Comparison of ENCODE assay signal across 8 cellular contexts in the genomic region with DNA sequence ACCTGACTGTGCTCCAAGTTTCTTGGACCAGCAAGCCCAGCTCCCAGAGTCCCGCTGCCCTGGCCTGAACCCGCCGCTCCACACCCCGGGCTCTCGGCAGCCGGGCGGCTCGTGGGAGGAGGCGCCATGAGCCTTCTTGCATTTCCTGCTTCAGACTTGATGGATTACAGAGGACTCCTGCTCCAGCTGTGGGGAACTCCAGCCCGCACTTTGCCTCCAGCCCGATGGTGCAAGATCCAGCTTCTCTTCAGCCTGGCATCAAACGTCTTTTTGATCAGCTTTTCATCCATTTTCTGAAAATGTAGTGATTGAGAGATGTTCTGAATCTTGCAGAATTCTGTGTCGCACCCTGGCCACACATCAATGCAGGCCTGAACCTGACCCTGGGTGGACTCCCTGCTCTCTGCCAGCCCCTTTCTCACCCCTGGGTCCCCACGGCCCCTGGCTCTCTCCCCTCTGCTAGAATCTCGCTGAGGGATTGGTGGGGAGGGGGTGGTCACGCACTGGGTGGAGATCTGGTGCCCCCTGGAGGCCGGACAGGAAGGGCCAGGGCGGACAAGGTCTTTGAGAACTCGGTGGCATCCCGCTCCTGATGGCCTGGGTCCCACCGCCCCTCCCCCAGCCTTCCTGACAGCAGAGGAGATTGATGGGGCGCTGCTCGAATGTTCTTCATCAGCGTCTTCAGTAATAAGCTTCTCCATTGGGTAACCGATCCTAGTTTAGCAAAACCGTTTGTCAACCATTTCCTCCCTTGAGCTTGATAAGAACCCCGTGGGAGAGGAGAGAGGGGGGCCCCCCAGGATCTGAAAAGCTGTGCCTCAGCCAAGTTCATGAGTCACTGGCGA. TPM values are rescaled to one million over a fixed set of nuclear protein-coding genes. Genes with fewer than 3 reads are reported as not detected.
DNase-seq lines count a peak whose midpoint lies in the region; ATAC-seq and TF ChIP-seq lines count a peak whose summit lies in the region.

No MANE protein-coding gene starts in this region.

- peak overlapping the region; percentile 86 for H3K4me3 ChIP-seq in DOHH2 (ENCODE audit: low read length)

- no peaks in the 10 kb centered on the region for H3K9me3 ChIP-seq in DOHH2 (ENCODE audit: control insufficient read depth, insufficient read depth, low read length)

- peak overlapping the region; percentile 73 for H3K4me3 Mint-ChIP-seq in activated naive CD4-positive, alpha-beta T cell treated with anti-CD3 and anti-CD28 coated beads, Interleukin-2, amount 50 U/mL, for 24 hours

- no peaks in the 10 kb centered on the region for H4K20me1 ChIP-seq in DOHH2 (ENCODE audit: control insufficient read depth, insufficient read depth, low read depth, low read length)

- H3K27me3 Mint-ChIP-seq in activated naive CD4-positive, alpha-beta T cell treated with anti-CD3 and anti-CD28 coated beads, Interleukin-2, amount 50 U/mL, for 24 hours: no peaks in the 10 kb centered on the region

- H3K36me3 ChIP-seq in DOHH2 (ENCODE audit: control insufficient read depth, low read length): peaks cover 4% of the 10 kb centered on the region; the same call in 1 of the 2 replicates

- H3K4me1 Mint-ChIP-seq in activated naive CD4-positive, alpha-beta T cell treated with anti-CD3 and anti-CD28 coated beads, Interleukin-2, amount 50 U/mL, for 24 hours: peaks cover 27% of the 10 kb centered on the region

- peak overlapping the region; percentile 100 for H3K4me2 ChIP-seq in DOHH2 (ENCODE audit: low read length)

- peak overlapping the region; percentile 83 for H3K27ac ChIP-seq in DOHH2 (ENCODE audit: low read depth, low read length)

- H3K4me1 ChIP-seq in DOHH2 (ENCODE audit: control insufficient read depth, low read length): peaks cover 66% of the 10 kb centered on the region

- H3K36me3 Mint-ChIP-seq in activated naive CD4-positive, alpha-beta T cell treated with anti-CD3 and anti-CD28 coated beads, Interleukin-2, amount 50 U/mL, for 24 hours: no peaks in the 10 kb centered on the region

- no peaks in the 10 kb centered on the region for H3K9me3 Mint-ChIP-seq in activated naive CD4-positive, alpha-beta T cell treated with anti-CD3 and anti-CD28 coated beads, Interleukin-2, amount 50 U/mL, for 24 hours

- peaks cover 19% of the 10 kb centered on the region for H3K79me2 ChIP-seq in DOHH2 (ENCODE audit: control insufficient read depth, low read length)

- no peaks in the 10 kb centered on the region for H3K27me3 ChIP-seq in DOHH2 (ENCODE audit: control insufficient read depth, low read length)

- peaks cover 35% of the 10 kb centered on the region for H3F3A ChIP-seq in DOHH2 (ENCODE audit: control insufficient read depth, insufficient read depth)

- H3K27ac Mint-ChIP-seq in activated naive CD4-positive, alpha-beta T cell treated with anti-CD3 and anti-CD28 coated beads, Interleukin-2, amount 50 U/mL, for 24 hours: peak overlapping the region; percentile 85

- TF ChIP-seq CTCF in DOHH2 (IDR thresholded peaks at IDR 0.05; ENCODE audit: low read depth, low read length, poor library complexity, severe bottlenecking): peak; percentile 78
- peak; percentile 62 for TF ChIP-seq CTCF in LNCAP (IDR thresholded peaks at IDR 0.05)

- DNase-seq in SK-N-DZ (ENCODE audit: low spot score) (peak; percentile 93), glomerular endothelial cell (ENCODE audit: extremely low read depth, low read depth, low spot score) (peak; percentile 33), occipital lobe (lab: John Stamatoyannopoulos, UW) (peak; percentile 70), superior temporal gyrus (ENCODE audit: extremely low spot score) (peak; percentile 87)

- H3K9me2 ChIP-seq in DOHH2 (replicated peaks; ENCODE audit: control insufficient read depth, low read length): no peaks in the 10 kb centered on the region

- no peak for ATAC-seq in GM21529 (IDR thresholded peaks at IDR 0.05; ENCODE audit: unreplicated experiment)

RNA-seq across cellular contexts. Expression of a gene that starts 12.1 kb away (rescaled TPM):
- polyA plus RNA-seq in SK-N-DZ (2014; cell fraction: cytosol; rRNA removed): 0.15 and 0.65 TPM in 2 replicates
- polyA plus RNA-seq in SK-N-DZ (2014; cell fraction: nucleus; rRNA removed): 0.33 and 0.42 TPM in 2 replicates
- total RNA-seq in glomerular endothelial cell (not detected in 2 replicates), occipital lobe (0.62 TPM)

Comparison
In these comparisons a context has a peak if more than half of its experiments do, and no peak if none do; other contexts are left out.
1. DNase-seq: peak in every context shown above with its lines; median percentile 93 in SK-N-DZ; 87 in superior temporal gyrus; 70 in occipital lobe; 33 in glomerular endothelial cell.